Comparison of ENCODE assay signal across 8 cellular contexts in genomic region chr9:20658246-20658667, GRCh38. TPM values are rescaled to one million over a fixed set of nuclear protein-coding genes. Genes with fewer than 3 reads are reported as not detected.
DNase-seq lines count a peak whose midpoint lies in the region; ATAC-seq and TF ChIP-seq lines count a peak whose summit lies in the region.
"Not testable (repeated sequence)": the region's sequence is repeated elsewhere in the genome, so short reads cannot be mapped to it uniquely, and the experiment has no call there.

No MANE protein-coding gene starts in this region.

- intact Hi-C loops in activated B cell treated with CpG ODN at 0.5 μM for 24 hours (cut with micrococcal nuclease) = loop anchor here (1.0 to 5.0 kb wide), 2 partner anchors 26 to 36 kb away; partner anchors contain the start of genes FOCAD and MLLT3

- H3K36me3 ChIP-seq in BE2C; iPS-18a (ENCODE audit: control insufficient read depth, low read depth, low read length): not testable (repeated sequence)

- DNase-seq in BE2C (peak; percentile 23), neural crest cell (ENCODE audit: low read depth, low spot score) (peak; percentile 34)
- not testable (repeated sequence) for DNase-seq in LNCaP clone FGC (ENCODE audit: low read depth); activated B cell treated with CpG ODN at 0.5 μM for 24 hours
- peak; percentile 38 to 45 (median 39) for DNase-seq in effector memory CD8-positive, alpha-beta T cell
- peak; percentile 31 for DNase-seq in stimulated activated CD8-positive, alpha-beta memory T cell treated with anti-CD3 and anti-CD28 coated beads, Interleukin-4, amount 100 ng/mL, for 48 hours

- not testable (repeated sequence) for H3K27me3 Mint-ChIP-seq in activated B cell treated with CpG ODN at 0.5 μM for 24 hours; activated naive CD4-positive, alpha-beta T cell treated with anti-CD3 and anti-CD28 coated beads, Interleukin-2, amount 50 U/mL, for 24 hours; neural crest cell (ENCODE audit: low read depth)
- H3K27me3 Mint-ChIP-seq in effector memory CD8-positive, alpha-beta T cell = peaks cover 0 to 11% of the 10 kb centered on the region in 2 donors

- CTCF ChIA-PET in activated B cell treated with CpG ODN at 0.5 μM for 24 hours (lab: Charles Lee) = not testable (repeated sequence)

- H3K27me3 ChIP-seq in BE2C; iPS-18a (ENCODE audit: control insufficient read depth, insufficient read depth, low read length): not testable (repeated sequence)

- not testable (repeated sequence) for H3K9me3 Mint-ChIP-seq in activated B cell treated with CpG ODN at 0.5 μM for 24 hours; activated naive CD4-positive, alpha-beta T cell treated with anti-CD3 and anti-CD28 coated beads, Interleukin-2, amount 50 U/mL, for 24 hours; effector memory CD8-positive, alpha-beta T cell; neural crest cell

- peak overlapping the region; percentile 84 for H3K4me3 Mint-ChIP-seq in activated B cell treated with CpG ODN at 0.5 μM for 24 hours
- peak overlapping the region; percentile 86 for H3K4me3 Mint-ChIP-seq in activated naive CD4-positive, alpha-beta T cell treated with anti-CD3 and anti-CD28 coated beads, Interleukin-2, amount 50 U/mL, for 24 hours
- not testable (repeated sequence) for H3K4me3 Mint-ChIP-seq in effector memory CD8-positive, alpha-beta T cell; neural crest cell

- TF ChIP-seq CTCF in BE2C (IDR thresholded peaks at IDR 0.05; ENCODE audit: low read depth, low read length); LNCaP clone FGC (IDR thresholded peaks at IDR 0.05; ENCODE audit: control insufficient read depth, extremely low read depth, insufficient read depth); activated B cell treated with CpG ODN at 0.5 μM for 24 hours (IDR thresholded peaks at IDR 0.05); neural crest cell (conservative IDR thresholded peaks at IDR 0.05): not testable (repeated sequence)

- not testable (repeated sequence) for H3K4me1 ChIP-seq in BE2C
- H3K4me1 ChIP-seq in iPS-18a (ENCODE audit: control insufficient read depth, low read depth, low read length) = peaks cover 14% of the 10 kb centered on the region

- POLR2A ChIA-PET in activated B cell treated with CpG ODN at 0.5 μM for 24 hours (lab: Charles Lee) = not testable (repeated sequence)

- H3K27ac Mint-ChIP-seq in activated B cell treated with CpG ODN at 0.5 μM for 24 hours (peak overlapping the region; percentile 10), neural crest cell (ENCODE audit: unreplicated experiment) (peak overlapping the region; percentile 89)
- peak overlapping the region; percentile 18 for H3K27ac Mint-ChIP-seq in activated naive CD4-positive, alpha-beta T cell treated with anti-CD3 and anti-CD28 coated beads, Interleukin-2, amount 50 U/mL, for 24 hours
- not testable (repeated sequence) for H3K27ac Mint-ChIP-seq in effector memory CD8-positive, alpha-beta T cell

- H3K4me3 ChIP-seq in BE2C (ENCODE audit: low read depth, low read length) = peak overlapping the region; percentile 68
- peak overlapping the region; percentile 44 for H3K4me3 ChIP-seq in LNCaP clone FGC (ENCODE audit: low read depth, low read length)
- H3K4me3 ChIP-seq in iPS-18a (ENCODE audit: low read length) = peak overlapping the region; percentile 84

- not testable (repeated sequence) for H3K9me3 ChIP-seq in BE2C; iPS-18a (ENCODE audit: control insufficient read depth, low read depth, low read length)

- H3K36me3 Mint-ChIP-seq in activated B cell treated with CpG ODN at 0.5 μM for 24 hours (ENCODE audit: low read depth); activated naive CD4-positive, alpha-beta T cell treated with anti-CD3 and anti-CD28 coated beads, Interleukin-2, amount 50 U/mL, for 24 hours; effector memory CD8-positive, alpha-beta T cell (ENCODE audit: insufficient read depth); neural crest cell (ENCODE audit: low read depth): not testable (repeated sequence)

- not testable (repeated sequence) for ATAC-seq in activated B cell treated with CpG ODN at 0.5 μM for 24 hours (ENCODE audit: low read depth); effector memory CD8-positive, alpha-beta T cell (replicated peaks)

- H3K4me1 Mint-ChIP-seq in activated B cell treated with CpG ODN at 0.5 μM for 24 hours; effector memory CD8-positive, alpha-beta T cell (ENCODE audit: low read depth in 2 of 2); neural crest cell: not testable (repeated sequence)
- H3K4me1 Mint-ChIP-seq in activated naive CD4-positive, alpha-beta T cell treated with anti-CD3 and anti-CD28 coated beads, Interleukin-2, amount 50 U/mL, for 24 hours = peaks cover 12% of the 10 kb centered on the region

- peak overlapping the region; percentile 72 for H3K9ac ChIP-seq in iPS-18a (ENCODE audit: low read length)

- H3K27ac ChIP-seq in iPS-18a (ENCODE audit: low read length) = peak overlapping the region; percentile 90

RNA-seq across cellular contexts. Expression of gene FOCAD, which starts 25.8 kb away (rescaled TPM):
- 8.0 TPM for polyA plus RNA-seq in BE2C (2012; ENCODE audit: insufficient read depth, insufficient read length, low read depth)
- 11.7 and 11.9 TPM in 2 replicates for total RNA-seq in activated B cell treated with CpG ODN at 0.5 μM for 24 hours
- total RNA-seq in neural crest cell = 60.1 and 60.4 TPM in 2 replicates

RNA-seq across cellular contexts. Expression of gene MLLT3, which starts 36.0 kb away (rescaled TPM):
- polyA plus RNA-seq in BE2C (2012; ENCODE audit: insufficient read depth, insufficient read length, low read depth) = 2.7 TPM
- total RNA-seq in activated B cell treated with CpG ODN at 0.5 μM for 24 hours = 1.4 and 1.5 TPM in 2 replicates
- 53.7 and 57.3 TPM in 2 replicates for total RNA-seq in neural crest cell

Comparison
In these comparisons a context has a peak if more than half of its experiments do, and no peak if none do; other contexts are left out.
1. RNA of gene MLLT3, which starts 36.0 kb away (total RNA-seq): 53.7 to 57.3 TPM in neural crest cell; 1.4 to 1.5 TPM in activated B cell treated with CpG ODN at 0.5 μM for 24 hours; every median in the first group is over 10 times any median in the second.
2. Peak in every context shown above with its lines, with median percentiles within 50 percentile points of each other: H3K4me3 ChIP-seq.